ENCODE assay signal across 9 cellular contexts in genomic region chr3:21894459-21895083, GRCh38.
DNase-seq lines count a peak whose midpoint lies in the region; ATAC-seq and TF ChIP-seq lines count a peak whose summit lies in the region.
"Had no signal": no experiment of that assay in that cellular context is flagged by ENCODE, and none has a peak within 500 bp of the region (broad histone marks: within the 10 kb centered on the region; RNA-seq: fewer than 3 reads in every experiment).

No MANE protein-coding gene starts in this region.

- intact Hi-C loops in Right ventricle myocardium inferior (cut with DNase I), result loop anchor here (2.0 to 10.0 kb wide), 2 partner anchors 142 to 410 kb away; no protein-coding TSS in a partner anchor
- intact Hi-C loops in left cardiac atrium (cut with DNase I), result loop anchor here (2.0 to 10.0 kb wide), 3 partner anchors 142 to 1550 kb away; partner anchors contain the start of gene ZNF385D (in 1 of the 2)
- intact Hi-C loops in ascending aorta (cut with DNase I), result loop anchor here (1.0 to 10.0 kb wide), 3 partner anchors 142 to 1560 kb away; no protein-coding TSS in a partner anchor
- intact Hi-C loops in vagina (cut with DNase I), result loop anchor here (10.0 kb wide), 1 partner anchor 140 kb away; the partner anchor contains the start of gene ZNF385D

- H3K36me3 ChIP-seq in ascending aorta (no peaks in the 10 kb centered on the region), vagina (no peaks in the 10 kb centered on the region)

- H3K27me3 ChIP-seq in ascending aorta (no peaks in the 10 kb centered on the region), vagina (no peaks in the 10 kb centered on the region)

- TF ChIP-seq CTCF in ascending aorta (IDR thresholded peaks at IDR 0.05) (peak in 2 of 3 experiments; percentile 65 to 75), vagina (IDR thresholded peaks at IDR 0.05) (peak; percentile 32 to 62 (median 49))

- H3K27ac ChIP-seq in ascending aorta (no peak overlapping the region), vagina (no peak overlapping the region)

- no peak for DNase-seq in Right ventricle myocardium inferior (ENCODE audit: missing footprints)
- DNase-seq in left cardiac atrium, result no peak
- DNase-seq in ascending aorta (ENCODE audit: low spot score in 2 of 2), result no peak
- peak; percentile 35 for DNase-seq in iris pigment epithelial cell (ENCODE audit: low read depth)
- DNase-seq in vagina (ENCODE audit: extremely low spot score in 2 of 2), result no peak
- no peak for DNase-seq in stimulated activated CD4-positive, alpha-beta T cell treated with anti-CD3 and anti-CD28 coated beads, Interleukin-2, amount 100 ng/mL, for 24 hours
- DNase-seq in stimulated activated CD4-positive, alpha-beta T cell treated with anti-CD3 and anti-CD28 coated beads, Interleukin-2, amount 100 ng/mL, for 48 hours, result no peak
- DNase-seq: NCI-H1092 treated with DMSO at 0.1 percent for 48 hours had no signal

- H3K4me3 ChIP-seq in ascending aorta (no peak overlapping the region), vagina (no peak overlapping the region)

- no peaks in the 10 kb centered on the region for H3K9me3 ChIP-seq in ascending aorta
- no peaks in the 10 kb centered on the region for H3K9me3 ChIP-seq in vagina

- no peak for TF ChIP-seq POLR2A in vagina (IDR thresholded peaks at IDR 0.05)

- ATAC-seq in Right ventricle myocardium inferior (peak; percentile 64), left cardiac atrium (no peak), GM18909 (IDR thresholded peaks at IDR 0.05; ENCODE audit: poor library complexity, unreplicated experiment) (no peak)

- H3K4me1 ChIP-seq in ascending aorta (peaks cover 0 to 3% of the 10 kb centered on the region in 2 donors), vagina (no peaks in the 10 kb centered on the region)
